ENCODE assay signal across 25 cellular contexts in genomic region chr20:16535281-16535680, GRCh38.
"Had no signal": no experiment of that assay in that cellular context is flagged by ENCODE, and none has a peak within 500 bp of the region (broad histone marks: within the 10 kb centered on the region; RNA-seq: fewer than 3 reads in every experiment).

No MANE protein-coding gene starts in this region.

- H3K27ac ChIP-seq: brain microvascular endothelial cell, cardiac muscle cell, Peyer's patch, SJSA1, VCaP had no signal

- H3K4me3 Mint-ChIP-seq: activated CD4-positive, alpha-beta memory T cell treated with anti-CD3 and anti-CD28 coated beads, Interleukin-2, amount 10 ng/mL, durations not matched to agents 7 days and 5 days; activated CD4-positive, alpha-beta T cell treated with anti-CD3 and anti-CD28 coated beads, Interleukin-2, amount 10 ng/mL, durations not matched to agents 7 days and 5 days; activated naive CD4-positive, alpha-beta T cell treated with anti-CD3 and anti-CD28 coated beads, Interleukin-2, amount 10 ng/mL, durations not matched to agents 7 days and 5 days; activated naive CD8-positive, alpha-beta T cell treated with anti-CD3 and anti-CD28 coated beads for 36 hours; activated T-helper 17 cell treated with anti-CD3 and anti-CD28 coated beads, Interleukin-2, amount 50 U/mL, for 72 hours; T-helper 1 cell treated with Interleukin-12 subunit alpha and Interleukin-12 subunit beta and Interleukin-4 antibody, amounts not matched to agents 30 μg/mL and 1 μg/mL, for 36 hours had no signal

- H3K9me3 Mint-ChIP-seq: activated CD4-positive, alpha-beta memory T cell treated with anti-CD3 and anti-CD28 coated beads, Interleukin-2, amount 10 ng/mL, durations not matched to agents 7 days and 5 days; activated CD4-positive, alpha-beta T cell treated with anti-CD3 and anti-CD28 coated beads, Interleukin-2, amount 10 ng/mL, durations not matched to agents 7 days and 5 days; activated naive CD4-positive, alpha-beta T cell treated with anti-CD3 and anti-CD28 coated beads, Interleukin-2, amount 10 ng/mL, durations not matched to agents 7 days and 5 days; activated naive CD8-positive, alpha-beta T cell treated with anti-CD3 and anti-CD28 coated beads for 36 hours; T-helper 1 cell treated with Interleukin-12 subunit alpha and Interleukin-12 subunit beta and Interleukin-4 antibody, amounts not matched to agents 30 μg/mL and 1 μg/mL, for 36 hours had no signal

- ATAC-seq: activated T-helper 17 cell treated with anti-CD3 and anti-CD28 coated beads, Interleukin-2, amount 50 U/mL, for 72 hours; SK-N-SH treated with all-trans-retinoic acid at 6 μM for 48 hours had no signal

- H3K4me1 Mint-ChIP-seq: activated CD4-positive, alpha-beta memory T cell treated with anti-CD3 and anti-CD28 coated beads, Interleukin-2, amount 10 ng/mL, durations not matched to agents 7 days and 5 days; activated naive CD4-positive, alpha-beta T cell treated with anti-CD3 and anti-CD28 coated beads, Interleukin-2, amount 10 ng/mL, durations not matched to agents 7 days and 5 days had no signal

- H3K4me3 ChIP-seq: cardiac muscle cell, Peyer's patch, SJSA1 had no signal

- H3K36me3 Mint-ChIP-seq: activated naive CD4-positive, alpha-beta T cell treated with anti-CD3 and anti-CD28 coated beads, Interleukin-2, amount 10 ng/mL, durations not matched to agents 7 days and 5 days; activated naive CD8-positive, alpha-beta T cell treated with anti-CD3 and anti-CD28 coated beads for 36 hours had no signal

- H3K27ac Mint-ChIP-seq: activated CD4-positive, alpha-beta memory T cell treated with anti-CD3 and anti-CD28 coated beads, Interleukin-2, amount 10 ng/mL, durations not matched to agents 7 days and 5 days; activated CD4-positive, alpha-beta T cell treated with anti-CD3 and anti-CD28 coated beads, Interleukin-2, amount 10 ng/mL, durations not matched to agents 7 days and 5 days; activated naive CD4-positive, alpha-beta T cell treated with anti-CD3 and anti-CD28 coated beads, Interleukin-2, amount 10 ng/mL, durations not matched to agents 7 days and 5 days; activated naive CD8-positive, alpha-beta T cell treated with anti-CD3 and anti-CD28 coated beads for 36 hours; activated T-helper 17 cell treated with anti-CD3 and anti-CD28 coated beads, Interleukin-2, amount 50 U/mL, for 72 hours; T-helper 1 cell treated with Interleukin-12 subunit alpha and Interleukin-12 subunit beta and Interleukin-4 antibody, amounts not matched to agents 30 μg/mL and 1 μg/mL, for 36 hours had no signal

- H3K36me3 ChIP-seq: brain microvascular endothelial cell, cardiac muscle cell, Peyer's patch, SJSA1 had no signal

- H3K27me3 ChIP-seq: brain microvascular endothelial cell, cardiac muscle cell, Peyer's patch, SJSA1 had no signal

- DNase-seq: activated CD4-positive, alpha-beta memory T cell treated with anti-CD3 and anti-CD28 coated beads, Interleukin-2, amount 10 ng/mL, durations not matched to agents 7 days and 5 days; activated CD4-positive, alpha-beta T cell treated with anti-CD3 and anti-CD28 coated beads, Interleukin-2, amount 10 ng/mL, durations not matched to agents 7 days and 5 days; activated CD4-positive, CD25-positive, alpha-beta regulatory T cell; activated gamma-delta T cell; activated naive CD4-positive, alpha-beta T cell treated with anti-CD3 and anti-CD28 coated beads, Interleukin-2, amount 10 ng/mL, durations not matched to agents 7 days and 5 days; activated naive CD8-positive, alpha-beta T cell treated with anti-CD3 and anti-CD28 coated beads for 36 hours; activated T-cell treated with anti-CD3 and anti-CD28 coated beads for 4 hours; activated T-cell treated with anti-CD3 and anti-CD28 coated beads, Interleukin-2, amount 50 U/mL, for 48 hours; brain microvascular endothelial cell; MM.1S; NCI-H1092 treated with DMSO at 0.1 percent for 48 hours; NCI-H1417 treated with DMSO at 0.1 percent for 48 hours; NCI-H1694; NCI-H2081; NCI-H510A treated with DMSO at 0.1 percent for 48 hours; NCI-H69; NK-92 treated with Interleukin-12 subunit alpha and Interleukin-12 subunit beta, amount 100 ng/mL, for 24 hours; Peyer's patch; SHP77 had no signal

- H3K9me3 ChIP-seq: Peyer's patch, SJSA1 had no signal

- H3K27me3 Mint-ChIP-seq: activated CD4-positive, alpha-beta memory T cell treated with anti-CD3 and anti-CD28 coated beads, Interleukin-2, amount 10 ng/mL, durations not matched to agents 7 days and 5 days; activated CD4-positive, alpha-beta T cell treated with anti-CD3 and anti-CD28 coated beads, Interleukin-2, amount 10 ng/mL, durations not matched to agents 7 days and 5 days; activated naive CD4-positive, alpha-beta T cell treated with anti-CD3 and anti-CD28 coated beads, Interleukin-2, amount 10 ng/mL, durations not matched to agents 7 days and 5 days; activated naive CD8-positive, alpha-beta T cell treated with anti-CD3 and anti-CD28 coated beads for 36 hours; activated T-helper 17 cell treated with anti-CD3 and anti-CD28 coated beads, Interleukin-2, amount 50 U/mL, for 72 hours had no signal
